8 cellular contexts compared by ENCODE assay signal in the genomic region with DNA sequence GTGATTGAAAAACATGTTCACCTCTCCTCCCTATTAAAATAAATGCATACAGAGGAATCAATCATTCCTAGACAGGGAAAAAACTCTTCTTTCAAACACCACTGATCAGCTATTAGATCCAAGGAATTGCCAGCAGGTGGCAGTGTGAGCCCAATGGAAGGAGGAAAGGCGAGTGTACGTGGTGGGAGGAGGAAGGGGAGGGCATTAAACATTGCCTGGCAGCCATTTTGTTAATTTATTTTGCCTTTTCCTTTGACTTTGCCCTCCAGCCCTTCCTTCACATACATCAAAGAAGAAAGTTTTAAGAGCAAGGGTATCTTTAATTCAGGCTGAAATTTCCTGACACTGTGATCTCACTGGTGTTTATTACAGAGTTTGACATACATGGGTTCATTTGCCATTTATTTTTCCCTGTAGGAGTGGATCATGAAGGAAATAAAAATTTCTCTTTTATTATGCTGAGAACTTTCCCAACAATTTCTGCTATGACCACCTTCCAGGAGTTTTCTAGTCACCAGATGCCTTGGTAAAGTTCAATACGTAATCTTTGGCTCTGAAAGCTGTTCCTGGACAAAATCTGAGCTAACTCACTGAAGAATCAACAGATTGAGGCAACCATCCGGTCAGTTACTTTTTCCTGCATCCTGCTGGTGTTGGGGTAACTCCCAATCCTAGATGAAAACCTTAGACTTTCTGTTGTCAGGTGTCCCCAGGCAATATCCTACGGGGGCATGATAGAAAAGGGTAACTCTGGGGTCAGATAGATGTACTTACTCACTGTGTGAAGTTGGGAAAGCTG. TPM values are rescaled to one million over a fixed set of nuclear protein-coding genes. Genes with fewer than 3 reads are reported as not detected.
A peak's percentile ranks its signal among the peaks of the same experiment; 100 is the strongest.
DNase-seq lines count a peak whose midpoint lies in the region; ATAC-seq and TF ChIP-seq lines count a peak whose summit lies in the region.

No MANE protein-coding gene starts in this region.

- ATAC-seq in HG03378 (IDR thresholded peaks at IDR 0.05; ENCODE audit: unreplicated experiment) (peak; percentile 44), left colon (peak; percentile 62), GM19397 (IDR thresholded peaks at IDR 0.05; ENCODE audit: unreplicated experiment) (no peak)

- no peaks in the 10 kb centered on the region for H3K27me3 ChIP-seq in colonic mucosa

- H3K27ac ChIP-seq in colonic mucosa, result peak overlapping the region; percentile 38

- DNase-seq in GM12865 (ENCODE audit: low read depth), result peak; percentile 92
- DNase-seq in NCI-H460 (ENCODE audit: extremely low read depth, low read depth), result peak; percentile 88
- peak; percentile 86 to 94 for DNase-seq in activated CD4-positive, alpha-beta T cell treated with anti-CD3 and anti-CD28 coated beads for 4 hours
- DNase-seq in colonic mucosa, result peak; percentile 97
- peak; percentile 88 to 97 for DNase-seq in left colon
- peak; percentile 72 to 86 for DNase-seq in stimulated activated CD4-positive, alpha-beta T cell treated with anti-CD3 and anti-CD28 coated beads, Interleukin-1b, Interleukin-23, amount 100 ng/mL, for 1 hour (ENCODE audit: low read depth in 2 of 2)

- peaks cover 7% of the 10 kb centered on the region for H3K4me1 ChIP-seq in colonic mucosa

- intact Hi-C loops in colonic mucosa (cut with DNase I) (loop anchor here (10.0 kb wide), 1 partner anchor 438 kb away; the partner anchor contains the start of gene AHCYL1), left colon (cut with DNase I, micrococcal nuclease) (loop anchor here in 1 of 2 donors (2.0 to 10.0 kb wide), 3 partner anchors 96 to 438 kb away; partner anchors contain the start of gene AHCYL1)

- H3K4me3 ChIP-seq in GM12865 (ENCODE audit: low read depth, low read length) (peak overlapping the region; percentile 74), colonic mucosa (peak overlapping the region; percentile 75)

- TF ChIP-seq CTCF in GM12865 (IDR thresholded peaks at IDR 0.05; ENCODE audit: insufficient read depth, low read depth, low read length, missing control alignments) (peak; percentile 73), colonic mucosa (IDR thresholded peaks at IDR 0.05) (peak; percentile 75)

- H3K9ac ChIP-seq in colonic mucosa (ENCODE audit: low read depth in 2 of 2, low read length in 2 of 2), result peak overlapping the region; percentile 33 to 92

- H3K9me3 ChIP-seq in colonic mucosa, result no peaks in the 10 kb centered on the region

- no peaks in the 10 kb centered on the region for H3K36me3 ChIP-seq in colonic mucosa

RNA-seq across cellular contexts. Expression of gene GNAI3, which starts 1.9 kb away (rescaled TPM):
- total RNA-seq in NCI-H460 (2014; rRNA removed; shearing (Covaris generic)), result 7.6 and 8.5 TPM in 2 replicates
- polyA plus RNA-seq in NCI-H460 (2014; cell fraction: nucleus; rRNA removed), result 3.1 and 4.0 TPM in 2 replicates
- 1 to 10 TPM; 7.7 to 8.9 TPM for total RNA-seq in colonic mucosa
- total RNA-seq in left colon, result 1 to 10 TPM; 7.0 to 7.7 TPM

RNA-seq across cellular contexts. Expression of gene GPR61, which starts 6.8 kb away (rescaled TPM):
- total RNA-seq in NCI-H460 (2014; rRNA removed; shearing (Covaris generic)), result 0.30 TPM in 1 of 2 replicates, not detected in the other
- not detected in 2 replicates for polyA plus RNA-seq in NCI-H460 (2014; cell fraction: nucleus; rRNA removed)
- total RNA-seq in colonic mucosa (not detected), left colon (under 1 TPM in 1 of 2 donors, not detected in 1; 0.36 TPM)

RNA-seq across cellular contexts. Expression of gene AMIGO1, which starts 37.0 kb away (rescaled TPM):
- 1.2 and 1.4 TPM in 2 replicates for total RNA-seq in NCI-H460 (2014; rRNA removed; shearing (Covaris generic))
- polyA plus RNA-seq in NCI-H460 (2014; cell fraction: nucleus; rRNA removed), result 0.79 and 1.1 TPM in 2 replicates
- 1 to 10 TPM; 2.5 to 3.9 TPM for total RNA-seq in colonic mucosa
- 1 to 10 TPM; 3.8 to 5.6 TPM for total RNA-seq in left colon

RNA-seq across cellular contexts. Expression of gene CYB561D1, which starts 52.6 kb away (rescaled TPM):
- total RNA-seq in NCI-H460 (2014; rRNA removed; shearing (Covaris generic)), result 2.3 and 2.8 TPM in 2 replicates
- 4.7 and 5.1 TPM in 2 replicates for polyA plus RNA-seq in NCI-H460 (2014; cell fraction: nucleus; rRNA removed)
- total RNA-seq in colonic mucosa (10 to 100 TPM in 1 of 2 donors, 1 to 10 TPM in 1; 8.1 to 12.5 TPM), left colon (10 to 100 TPM; 10.0 to 18.7 TPM)
